ENCODE assay signal across 8 cellular contexts in the genomic region with DNA sequence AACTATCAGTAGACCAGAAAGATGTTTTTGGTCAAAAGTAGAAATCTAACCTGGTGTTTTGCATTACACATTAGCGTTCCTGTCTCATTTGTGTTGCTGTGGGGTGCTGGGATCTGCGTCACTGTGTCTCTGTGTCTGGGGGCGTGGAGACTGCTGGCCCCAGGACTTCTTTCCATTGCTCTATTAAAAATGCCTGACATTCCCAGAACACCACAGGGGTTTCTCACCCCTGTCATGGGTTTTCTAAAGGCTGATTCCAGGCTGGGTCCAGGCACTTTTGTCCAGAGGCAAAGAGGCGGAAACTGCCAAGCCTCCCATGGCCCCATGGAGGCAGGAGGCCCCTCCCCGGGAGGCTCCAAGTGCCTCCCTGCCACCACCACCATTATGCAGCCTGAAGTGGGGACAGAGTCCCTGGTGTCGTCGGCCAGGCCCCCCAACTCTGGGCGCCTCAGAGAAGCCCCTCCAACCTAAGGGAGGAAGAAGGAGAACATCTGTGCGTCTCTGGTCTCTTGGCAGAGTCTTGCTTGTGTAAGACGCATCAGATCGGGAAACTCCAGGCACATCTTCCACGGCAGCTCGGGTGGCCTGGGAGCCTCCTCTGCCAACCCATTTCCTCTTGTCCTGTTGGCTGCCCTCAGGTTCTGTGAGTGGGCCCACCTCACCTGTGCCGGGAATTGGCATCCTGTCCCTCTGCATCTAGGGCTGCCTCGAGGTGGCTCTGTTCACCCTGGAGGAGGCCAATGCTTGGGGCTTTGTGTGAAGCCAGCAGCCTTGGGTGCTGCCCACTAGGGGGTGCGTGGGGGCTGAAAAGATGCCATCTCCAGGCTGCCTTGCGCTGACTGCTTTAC.
DNase-seq lines count a peak whose midpoint lies in the region; FAIRE-seq and TF ChIP-seq lines count a peak whose summit lies in the region.

No MANE protein-coding gene starts in this region.

- H3K4me1 Mint-ChIP-seq in nephron progenitor cell, result peaks cover 53% of the 10 kb centered on the region

- H3K4me3 Mint-ChIP-seq in nephron progenitor cell, result no peak overlapping the region

- H3K9me3 Mint-ChIP-seq in nephron progenitor cell, result no peaks in the 10 kb centered on the region

- H3K27ac Mint-ChIP-seq in nephron progenitor cell, result no peak overlapping the region

- no peak for FAIRE-seq in H54 (lab: Jason Lieb, UNC)

- DNase-seq in COLO829 (ENCODE audit: low spot score) (peak; percentile 20), H54 (ENCODE audit: insufficient read length, low spot score) (peak; percentile 73), RKO (ENCODE audit: low spot score) (peak; percentile 57), fibroblast of peridontal ligament (ENCODE audit: extremely low read depth) (peak; percentile 15), nephron progenitor cell (no peak), NCI-H187 treated with DMSO at 0.1 percent for 48 hours (lab: John Stamatoyannopoulos, UW) (no peak), globus pallidus (ENCODE audit: low spot score) (no peak)
- DNase-seq in stimulated activated CD8-positive, alpha-beta memory T cell treated with anti-CD3 and anti-CD28 coated beads, Interleukin-7, amount 100 ng/mL, for 24 hours (ENCODE audit: low read depth), result peak; percentile 20

- H3K36me3 Mint-ChIP-seq in nephron progenitor cell (ENCODE audit: low read depth), result no peaks in the 10 kb centered on the region

- TF ChIP-seq CTCF in nephron progenitor cell (IDR thresholded peaks at IDR 0.05), result no peak

- peaks cover 65% of the 10 kb centered on the region for H3K27me3 Mint-ChIP-seq in nephron progenitor cell (ENCODE audit: low read depth, poor library complexity)

- no peak for TF ChIP-seq POLR2A in H54 (IDR thresholded peaks at IDR 0.05; ENCODE audit: low read depth, low read length)

Comparison
In these comparisons a context has a peak if more than half of its experiments do, and no peak if none do; other contexts are left out.
1. DNase-seq: peak in COLO829 (single experiment), H54 (single experiment), RKO (single experiment), fibroblast of peridontal ligament (single experiment) and stimulated activated CD8-positive, alpha-beta memory T cell treated with anti-CD3 and anti-CD28 coated beads, Interleukin-7, amount 100 ng/mL, for 24 hours (single experiment); none in nephron progenitor cell (single experiment), NCI-H187 treated with DMSO at 0.1 percent for 48 hours (single experiment) and globus pallidus (single experiment).